Comparison of ENCODE assay signal across 11 cellular contexts in genomic region chr6:5259428-5259827, GRCh38. TPM values are rescaled to one million over a fixed set of nuclear protein-coding genes. Genes with fewer than 3 reads are reported as not detected.
A peak's percentile ranks its signal among the peaks of the same experiment; 100 is the strongest.
DNase-seq lines count a peak whose midpoint lies in the region; ATAC-seq and TF ChIP-seq lines count a peak whose summit lies in the region.
"Had no signal": no experiment of that assay in that cellular context is flagged by ENCODE, and none has a peak within 500 bp of the region (broad histone marks: within the 10 kb centered on the region; RNA-seq: fewer than 3 reads in every experiment).

No MANE protein-coding gene starts in this region.

- peaks cover 12% of the 10 kb centered on the region for H3K36me3 Mint-ChIP-seq in natural killer cell treated with Interleukin-12 subunit alpha and Interleukin-12 subunit beta and Interleukin-15 and Interleukin-18, amount 100 ng/mL, for 72 hours

- peak overlapping the region; percentile 62 to 99 (median 98); a peak in 21 of 22 replicates for H3K9ac ChIP-seq in BLaER1 treated with 17β-estradiol and CSF1 and Interleukin-3, amounts not matched to agents 10 nM and 100 nM
- H3K9ac ChIP-seq in HUES64 (ENCODE audit: low read depth, low read length) (peak overlapping the region; percentile 79), mammary epithelial cell (ENCODE audit: insufficient read depth, low read length) (peak overlapping the region; percentile 94)

- no peak overlapping the region for H2AFZ ChIP-seq in mammary epithelial cell (ENCODE audit: low read depth, low read length)

- peaks cover 0 to 39% (median 0%) of the 10 kb centered on the region in 11 experiments; a peak in 4 of 22 replicates for H4K20me1 ChIP-seq in BLaER1 treated with 17β-estradiol and CSF1 and Interleukin-3, amounts not matched to agents 10 nM and 100 nM
- no peaks in the 10 kb centered on the region for H4K20me1 ChIP-seq in mammary epithelial cell (ENCODE audit: insufficient read depth, low read length)

- peak; percentile 70 for DNase-seq in mammary epithelial cell
- DNase-seq in natural killer cell treated with Interleukin-12 subunit alpha and Interleukin-12 subunit beta and Interleukin-15 and Interleukin-18, amount 100 ng/mL, for 72 hours (ENCODE audit: low spot score): no peak
- no peak for DNase-seq in GM10248 (ENCODE audit: extremely low spot score)
- no peak for DNase-seq in NAMALWA (ENCODE audit: low spot score)
- DNase-seq: dermis blood vessel endothelial cell, GOT3, NCI-H1092 treated with DMSO at 0.1 percent for 48 hours had no signal

- H3K9me3 Mint-ChIP-seq in natural killer cell treated with Interleukin-12 subunit alpha and Interleukin-12 subunit beta and Interleukin-15 and Interleukin-18, amount 100 ng/mL, for 72 hours: no peaks in the 10 kb centered on the region

- peak overlapping the region; percentile 80 to 97 (median 88) for H3K4me3 ChIP-seq in BLaER1 treated with 17β-estradiol and CSF1 and Interleukin-3, amounts not matched to agents 10 nM and 100 nM
- H3K4me3 ChIP-seq in HUES64 (ENCODE audit: low read length) (peak overlapping the region; percentile 88), mammary epithelial cell (replicated peaks in 1 of 3; ENCODE audit: insufficient read depth in 1 of 3, low read depth in 2 of 3, low read length in 3 of 3) (peak overlapping the region in 2 of 3 experiments; percentile 77 to 84)

- dilution Hi-C loops in mammary epithelial cell (cut with HindIII; ENCODE audit: low sequenced_read_pairs): no loop called here

- no peaks in the 10 kb centered on the region for H3K27me3 ChIP-seq in BLaER1 treated with 17β-estradiol and CSF1 and Interleukin-3, amounts not matched to agents 10 nM and 100 nM
- H3K27me3 ChIP-seq in HUES64 (ENCODE audit: insufficient read depth, low read length): no peaks in the 10 kb centered on the region
- no peaks in the 10 kb centered on the region for H3K27me3 ChIP-seq in mammary epithelial cell (ENCODE audit: insufficient read depth, low read length)

- 92% methylated on average over 3 of the region's 3 CpGs for WGBS in HUES64
- 37% methylated on average over 2 of the region's 3 CpGs for WGBS in mammary epithelial cell (ENCODE audit: low coverage, missing lambda C conversion rate)

- peaks cover 22 to 34% (median 29%) of the 10 kb centered on the region in 10 experiments for H3K4me1 ChIP-seq in BLaER1 treated with 17β-estradiol and CSF1 and Interleukin-3, amounts not matched to agents 10 nM and 100 nM
- no peaks in the 10 kb centered on the region; the same call in 1 of the 2 replicates for H3K4me1 ChIP-seq in HUES64 (ENCODE audit: insufficient read depth, low read length)
- peaks cover 19% of the 10 kb centered on the region for H3K4me1 ChIP-seq in mammary epithelial cell (ENCODE audit: insufficient read depth, low read length)

- peak overlapping the region; percentile 80 to 93 (median 86) for H3K4me2 ChIP-seq in BLaER1 treated with 17β-estradiol and CSF1 and Interleukin-3, amounts not matched to agents 10 nM and 100 nM
- peak overlapping the region; percentile 89 for H3K4me2 ChIP-seq in mammary epithelial cell (ENCODE audit: insufficient read depth, low read depth, low read length)

- peak overlapping the region; percentile 97 to 99 for H3K27ac Mint-ChIP-seq in natural killer cell treated with Interleukin-12 subunit alpha and Interleukin-12 subunit beta and Interleukin-15 and Interleukin-18, amount 100 ng/mL, for 72 hours

- ATAC-seq in natural killer cell treated with Interleukin-12 subunit alpha and Interleukin-12 subunit beta and Interleukin-15 and Interleukin-18, amount 100 ng/mL, for 72 hours: no peak
- no peak for ATAC-seq in HG02642 (IDR thresholded peaks at IDR 0.05; ENCODE audit: poor library complexity, unreplicated experiment)
- no peak for ATAC-seq in HG03025 (IDR thresholded peaks at IDR 0.05; ENCODE audit: low FRiP score, unreplicated experiment)

- BruUV-seq in mammary epithelial cell (replicated peaks; lab: Mats Ljungman, UMichigan): no TSS peak

- H3K9me3 ChIP-seq in BLaER1 treated with 17β-estradiol and CSF1 and Interleukin-3, amounts not matched to agents 10 nM and 100 nM (replicated peaks in 1 of 11): no peaks in the 10 kb centered on the region
- H3K9me3 ChIP-seq in HUES64 (ENCODE audit: insufficient read depth, low read depth, low read length) (no peaks in the 10 kb centered on the region), mammary epithelial cell (replicated peaks; ENCODE audit: insufficient read depth, low read length) (no peaks in the 10 kb centered on the region)

- no peak for TF ChIP-seq CTCF in mammary epithelial cell (conservative IDR thresholded peaks at IDR 0.05 in 1 of 2, IDR thresholded peaks at IDR 0.05 in 1 of 2; ENCODE audit: extremely low read depth in 1 of 2, insufficient read depth in 1 of 2, low read depth in 1 of 2, low read length in 2 of 2)
- no peak for TF ChIP-seq CTCF in GM10248 (IDR thresholded peaks at IDR 0.05; ENCODE audit: control extremely low read depth, extremely low read depth, low read depth, missing control alignments)

- peaks cover 0 to 49% (median 30%) of the 10 kb centered on the region in 11 experiments; a peak in 15 of 22 replicates for H3K36me3 ChIP-seq in BLaER1 treated with 17β-estradiol and CSF1 and Interleukin-3, amounts not matched to agents 10 nM and 100 nM
- H3K36me3 ChIP-seq in HUES64 (ENCODE audit: insufficient read depth, low read length): peaks cover 26% of the 10 kb centered on the region
- peaks cover 2% of the 10 kb centered on the region for H3K36me3 ChIP-seq in mammary epithelial cell (ENCODE audit: insufficient read depth, low read length)

- H3K4me1 Mint-ChIP-seq in natural killer cell treated with Interleukin-12 subunit alpha and Interleukin-12 subunit beta and Interleukin-15 and Interleukin-18, amount 100 ng/mL, for 72 hours (ENCODE audit: low read depth in 2 of 2): peaks cover 20 to 28% of the 10 kb centered on the region in 2 donors

- peak overlapping the region; percentile 51 to 100 (median 98); a peak in 21 of 22 replicates for H3K27ac ChIP-seq in BLaER1 treated with 17β-estradiol and CSF1 and Interleukin-3, amounts not matched to agents 10 nM and 100 nM
- H3K27ac ChIP-seq in HUES64 (ENCODE audit: low read depth, low read length): no peak overlapping the region
- peak overlapping the region; percentile 96 for H3K27ac ChIP-seq in mammary epithelial cell (ENCODE audit: insufficient read depth, low read depth, low read length)

- CTCF ChIA-PET in mammary epithelial cell (lab: Charles Lee; ENCODE audit: low non-redundant PET) (no interaction called here), GM10248 (lab: Yijun Ruan, JAX) (interaction anchor here (1.9 kb wide), 1 partner anchor 15 kb away, joined by 6 read pairs; no protein-coding TSS in a partner anchor)

- intact Hi-C loops in mammary epithelial cell (cut with micrococcal nuclease): no loop called here

- in situ Hi-C loops in mammary epithelial cell (cut with MboI; ENCODE audit: low sequenced_read_pairs in 2 of 2): no loop called here

- POLR2A ChIA-PET in GM10248 (lab: Yijun Ruan, JAX): no interaction called here

- H3K79me2 ChIP-seq in mammary epithelial cell (ENCODE audit: insufficient read depth, low read length): peaks cover 79% of the 10 kb centered on the region

- peak overlapping the region; percentile 98 for H3K4me3 Mint-ChIP-seq in natural killer cell treated with Interleukin-12 subunit alpha and Interleukin-12 subunit beta and Interleukin-15 and Interleukin-18, amount 100 ng/mL, for 72 hours

- no peaks in the 10 kb centered on the region for H3K27me3 Mint-ChIP-seq in natural killer cell treated with Interleukin-12 subunit alpha and Interleukin-12 subunit beta and Interleukin-15 and Interleukin-18, amount 100 ng/mL, for 72 hours

RNA-seq across cellular contexts. Expression of gene LYRM4, which starts 1.3 kb away (rescaled TPM):
- polyA plus RNA-seq in HUES64 (2013, experiment 1 of 2): 41.3 TPM
- polyA plus RNA-seq in HUES64 (2013, experiment 2 of 2): 45.6 TPM
- 10 to 100 TPM; 13.7 to 42.3 TPM for total RNA-seq in mammary epithelial cell
- 35.1 TPM for polyA plus RNA-seq in mammary epithelial cell
- polyA minus RNA-seq in mammary epithelial cell: 23.7 TPM
- total RNA-seq in natural killer cell treated with Interleukin-12 subunit alpha and Interleukin-12 subunit beta and Interleukin-15 and Interleukin-18, amount 100 ng/mL, for 72 hours: 10 to 100 TPM; 27.7 to 43.0 TPM

RNA-seq across cellular contexts. Expression of gene FARS2, which starts 1.9 kb away (rescaled TPM):
- 11.4 TPM for polyA plus RNA-seq in HUES64 (2013, experiment 1 of 2)
- 10.4 TPM for polyA plus RNA-seq in HUES64 (2013, experiment 2 of 2)
- total RNA-seq in mammary epithelial cell: 10 to 100 TPM; 18.0 to 32.2 TPM
- 21.8 TPM for polyA plus RNA-seq in mammary epithelial cell
- 75.5 TPM for polyA minus RNA-seq in mammary epithelial cell
- 10 to 100 TPM; 20.4 to 41.7 TPM for total RNA-seq in natural killer cell treated with Interleukin-12 subunit alpha and Interleukin-12 subunit beta and Interleukin-15 and Interleukin-18, amount 100 ng/mL, for 72 hours
